ENCODE assay signal across 2 cellular contexts in the genomic region with DNA sequence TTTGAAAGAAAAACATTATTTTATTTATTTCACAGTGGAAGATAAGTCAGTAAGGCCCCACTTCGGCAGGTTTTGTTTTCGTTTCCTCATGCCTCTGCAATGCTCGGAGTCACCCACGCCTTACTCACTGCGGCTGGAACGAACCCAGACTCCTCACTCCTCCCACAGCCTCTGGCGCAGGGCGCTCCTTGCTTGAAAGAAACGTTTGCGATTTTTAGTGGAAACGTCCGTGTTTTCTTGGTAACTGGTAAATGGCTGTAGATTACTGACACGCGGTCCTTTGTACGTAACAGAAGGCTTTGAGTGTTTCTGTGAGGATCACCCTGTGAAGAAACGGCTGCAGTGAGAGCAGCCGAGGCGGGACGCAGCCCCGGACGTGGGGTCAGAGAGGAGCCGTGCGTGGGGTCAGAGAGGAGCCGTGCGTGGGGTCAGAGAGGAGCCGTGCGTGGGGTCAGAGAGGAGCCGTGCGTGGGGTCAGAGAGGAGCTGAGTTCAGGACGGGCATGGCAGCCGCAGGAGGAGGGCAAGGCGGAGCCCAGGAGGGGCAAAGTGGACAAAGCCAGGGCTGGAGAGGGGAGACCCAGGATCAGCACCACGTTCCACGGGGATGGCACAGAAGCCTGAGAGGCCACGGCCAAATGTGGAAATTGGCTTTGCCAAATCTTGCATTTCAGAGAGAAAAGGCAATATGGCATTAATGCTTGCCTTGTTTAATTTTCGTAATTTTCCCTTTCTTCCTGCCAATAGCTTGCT.
TF ChIP-seq lines count a peak whose summit lies in the region.

No MANE protein-coding gene starts in this region.

TF ChIP-seq in HEK293, 187 proteins besides CTCF, POLR2A, EP300 and RAD21 (continued from another document):
- TF ChIP-seq, protein P1, sequence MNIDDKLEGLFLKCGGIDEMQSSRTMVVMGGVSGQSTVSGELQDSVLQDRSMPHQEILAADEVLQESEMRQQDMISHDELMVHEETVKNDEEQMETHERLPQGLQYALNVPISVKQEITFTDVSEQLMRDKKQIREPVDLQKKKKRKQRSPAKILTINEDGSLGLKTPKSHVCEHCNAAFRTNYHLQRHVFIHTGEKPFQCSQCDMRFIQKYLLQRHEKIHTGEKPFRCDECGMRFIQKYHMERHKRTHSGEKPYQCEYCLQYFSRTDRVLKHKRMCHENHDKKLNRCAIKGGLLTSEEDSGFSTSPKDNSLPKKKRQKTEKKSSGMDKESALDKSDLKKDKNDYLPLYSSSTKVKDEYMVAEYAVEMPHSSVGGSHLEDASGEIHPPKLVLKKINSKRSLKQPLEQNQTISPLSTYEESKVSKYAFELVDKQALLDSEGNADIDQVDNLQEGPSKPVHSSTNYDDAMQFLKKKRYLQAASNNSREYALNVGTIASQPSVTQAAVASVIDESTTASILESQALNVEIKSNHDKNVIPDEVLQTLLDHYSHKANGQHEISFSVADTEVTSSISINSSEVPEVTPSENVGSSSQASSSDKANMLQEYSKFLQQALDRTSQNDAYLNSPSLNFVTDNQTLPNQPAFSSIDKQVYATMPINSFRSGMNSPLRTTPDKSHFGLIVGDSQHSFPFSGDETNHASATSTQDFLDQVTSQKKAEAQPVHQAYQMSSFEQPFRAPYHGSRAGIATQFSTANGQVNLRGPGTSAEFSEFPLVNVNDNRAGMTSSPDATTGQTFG (tag by site-specific recombination; IDR thresholded peaks at IDR 0.05; ENCODE audit: borderline replicate concordance) = no peak
- TF ChIP-seq ZBTB6 (tag by site-specific recombination; IDR thresholded peaks at IDR 0.05) (no peak), SALL2 (tag by site-specific recombination; IDR thresholded peaks at IDR 0.05; ENCODE audit: borderline replicate concordance) (no peak), ZNF26 (tag by site-specific recombination; IDR thresholded peaks at IDR 0.05) (no peak)

TF ChIP-seq in WTC11, 78 proteins besides CTCF, POLR2A, EP300 and RAD21 (continued from another document):
- TF ChIP-seq, protein P2, sequence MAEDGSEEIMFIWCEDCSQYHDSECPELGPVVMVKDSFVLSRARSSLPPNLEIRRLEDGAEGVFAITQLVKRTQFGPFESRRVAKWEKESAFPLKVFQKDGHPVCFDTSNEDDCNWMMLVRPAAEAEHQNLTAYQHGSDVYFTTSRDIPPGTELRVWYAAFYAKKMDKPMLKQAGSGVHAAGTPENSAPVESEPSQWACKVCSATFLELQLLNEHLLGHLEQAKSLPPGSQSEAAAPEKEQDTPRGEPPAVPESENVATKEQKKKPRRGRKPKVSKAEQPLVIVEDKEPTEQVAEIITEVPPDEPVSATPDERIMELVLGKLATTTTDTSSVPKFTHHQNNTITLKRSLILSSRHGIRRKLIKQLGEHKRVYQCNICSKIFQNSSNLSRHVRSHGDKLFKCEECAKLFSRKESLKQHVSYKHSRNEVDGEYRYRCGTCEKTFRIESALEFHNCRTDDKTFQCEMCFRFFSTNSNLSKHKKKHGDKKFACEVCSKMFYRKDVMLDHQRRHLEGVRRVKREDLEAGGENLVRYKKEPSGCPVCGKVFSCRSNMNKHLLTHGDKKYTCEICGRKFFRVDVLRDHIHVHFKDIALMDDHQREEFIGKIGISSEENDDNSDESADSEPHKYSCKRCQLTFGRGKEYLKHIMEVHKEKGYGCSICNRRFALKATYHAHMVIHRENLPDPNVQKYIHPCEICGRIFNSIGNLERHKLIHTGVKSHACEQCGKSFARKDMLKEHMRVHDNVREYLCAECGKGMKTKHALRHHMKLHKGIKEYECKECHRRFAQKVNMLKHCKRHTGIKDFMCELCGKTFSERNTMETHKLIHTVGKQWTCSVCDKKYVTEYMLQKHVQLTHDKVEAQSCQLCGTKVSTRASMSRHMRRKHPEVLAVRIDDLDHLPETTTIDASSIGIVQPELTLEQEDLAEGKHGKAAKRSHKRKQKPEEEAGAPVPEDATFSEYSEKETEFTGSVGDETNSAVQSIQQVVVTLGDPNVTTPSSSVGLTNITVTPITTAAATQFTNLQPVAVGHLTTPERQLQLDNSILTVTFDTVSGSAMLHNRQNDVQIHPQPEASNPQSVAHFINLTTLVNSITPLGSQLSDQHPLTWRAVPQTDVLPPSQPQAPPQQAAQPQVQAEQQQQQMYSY (CRISPR knock-in tag; IDR thresholded peaks at IDR 0.05) = no peak
- TF ChIP-seq, protein P3, sequence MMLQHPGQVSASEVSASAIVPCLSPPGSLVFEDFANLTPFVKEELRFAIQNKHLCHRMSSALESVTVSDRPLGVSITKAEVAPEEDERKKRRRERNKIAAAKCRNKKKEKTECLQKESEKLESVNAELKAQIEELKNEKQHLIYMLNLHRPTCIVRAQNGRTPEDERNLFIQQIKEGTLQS (CRISPR knock-in tag; conservative IDR thresholded peaks at IDR 0.05) = no peak
- TF ChIP-seq HMGA2 (CRISPR knock-in tag; IDR thresholded peaks at IDR 0.05) = no peak
- TF ChIP-seq ZNF396 (CRISPR knock-in tag; IDR thresholded peaks at IDR 0.05; ENCODE audit: borderline replicate concordance) = no peak
- TF ChIP-seq ZNF121 (CRISPR knock-in tag; IDR thresholded peaks at IDR 0.05) = no peak
